23 cellular contexts compared by ENCODE assay signal in the genomic region with DNA sequence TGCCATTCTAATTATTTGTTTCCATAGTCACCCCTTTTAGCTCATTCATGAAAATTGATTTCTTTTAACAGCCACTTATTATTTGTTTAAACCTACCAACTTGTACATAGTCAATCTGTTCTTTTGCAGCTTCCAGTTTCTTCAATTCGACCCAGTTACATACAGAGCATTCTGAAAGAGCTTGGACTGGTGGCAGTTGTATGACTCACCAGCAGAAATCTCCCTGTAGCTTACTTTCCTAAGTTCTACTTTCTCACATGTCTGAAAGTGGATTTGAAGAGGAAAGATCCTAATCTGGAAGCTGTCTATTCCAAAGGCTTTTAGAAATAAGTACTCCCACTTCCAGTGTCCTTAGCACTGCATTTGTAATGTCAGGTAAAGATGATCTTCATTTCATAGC.
DNase-seq lines count a peak whose midpoint lies in the region; ATAC-seq, FAIRE-seq and TF ChIP-seq lines count a peak whose summit lies in the region.
"Had no signal": no experiment of that assay in that cellular context is flagged by ENCODE, and none has a peak within 500 bp of the region (broad histone marks: within the 10 kb centered on the region; RNA-seq: fewer than 3 reads in every experiment).

No MANE protein-coding gene starts in this region.

- no peaks in the 10 kb centered on the region for H3K79me1 ChIP-seq in IMR-90 (ENCODE audit: low read depth in 1 of 2, low read length in 2 of 2)

- dilution Hi-C loops in IMR-90 (cut with HindIII; ENCODE audit: low sequenced_read_pairs, unreplicated experiment): no loop called here

- peak overlapping the region; percentile 55; the same call in 1 of the 2 replicates for H3K4me2 ChIP-seq in IMR-90 (ENCODE audit: low read depth, low read length)

- no CpG with 5 or more reads among the region's 1 CpG for WGBS in IMR-90 (ENCODE audit: extremely low coverage in 2 of 2, insufficient read length in 1 of 2), 2 experiments

- H2AK9ac ChIP-seq in IMR-90 (replicated peaks; ENCODE audit: low read depth, low read length, poor library complexity): no peak overlapping the region

- CTCF ChIA-PET in AG04449 (lab: Yijun Ruan, JAX): interaction anchor here (1.2 kb wide), 1 partner anchor 13 kb away, joined by 3 read pairs; no protein-coding TSS in a partner anchor
- CTCF ChIA-PET in IMR-90 (lab: Yijun Ruan, JAX): interaction anchor here (0.6 to 1.1 kb wide), 2 partner anchors 11 to 107 kb away, joined by 3 to 4 read pairs; no protein-coding TSS in a partner anchor
- CTCF ChIA-PET in HEK293T (lab: Yijun Ruan, JAX): no interaction called here

- POLR2A ChIA-PET in AG04449 (lab: Yijun Ruan, JAX) (no interaction called here), IMR-90 (lab: Charles Lee; ENCODE audit: unreplicated experiment) (no interaction called here), HEK293T (lab: Yijun Ruan, JAX) (no interaction called here)

- in situ Hi-C loops in IMR-90 (cut with MboI; ENCODE audit: low sequenced_read_pairs): no loop called here

- H3K14ac ChIP-seq in IMR-90 (replicated peaks; ENCODE audit: low read depth, low read length): no peak overlapping the region

- H3K4me3 ChIP-seq in AG04449 (ENCODE audit: low read depth, low read length) (no peak overlapping the region), IMR-90 (ENCODE audit: insufficient read depth, low read depth, low read length) (no peak overlapping the region), bronchial epithelial cell (ENCODE audit: low read depth, low read length) (no peak overlapping the region)
- H3K4me3 ChIP-seq: K562, left lung, uterus had no signal

- no peak overlapping the region for H4K8ac ChIP-seq in IMR-90 (ENCODE audit: low read depth in 2 of 2, low read length in 2 of 2)

- H4K91ac ChIP-seq in IMR-90 (ENCODE audit: insufficient read depth, low read depth, low read length): no peak overlapping the region

- H2BK120ac ChIP-seq in IMR-90 (ENCODE audit: low read depth, low read length): no peak overlapping the region

- H2AK5ac ChIP-seq in IMR-90 (ENCODE audit: low read depth, low read length): no peak overlapping the region

- H3K18ac ChIP-seq in IMR-90 (ENCODE audit: low read depth, low read length): no peak overlapping the region

- DNase-seq in AG04449 (ENCODE audit: low read depth, low spot score) (peak; percentile 21), IMR-90 (peak; percentile 72), bronchial epithelial cell (ENCODE audit: low read depth) (peak; percentile 30), hepatic stellate cell (ENCODE audit: low spot score) (peak; percentile 6), NCI-H1092 (lab: John Stamatoyannopoulos, UW) (no peak), HEK293T (ENCODE audit: extremely low spot score) (no peak), activated gamma-delta T cell treated with Interleukin-2 at 50 U/mL for 16 hours (no peak)
- DNase-seq: activated CD8-positive, alpha-beta memory T cell treated with anti-CD3 and anti-CD28 coated beads, Interleukin-2, amount 50 U/mL, for 48 hours; AML-193; erythroblast; left lung; NCI-H2171 treated with DMSO at 0.1 percent for 48 hours; NK-92 treated with Interleukin-12 subunit alpha and Interleukin-12 subunit beta, amount 100 ng/mL, for 24 hours; stimulated activated CD4-positive, alpha-beta T cell treated with anti-CD3 and anti-CD28 coated beads, Interleukin-12 subunit alpha, Interleukin-12 subunit beta, amount 100 ng/mL, for 4 hours; stimulated activated naive CD8-positive, alpha-beta T cell treated with anti-CD3 and anti-CD28 coated beads, Interleukin-15, Interleukin-2, amounts not matched to agents 100 U/mL and 50 U/mL, for 24 hours; T-helper 17 cell; uterus had no signal

- no peak for TF ChIP-seq POLR2A in IMR-90 (IDR thresholded peaks at IDR 0.05; ENCODE audit: low read depth, low read length)

- no peak for FAIRE-seq in bronchial epithelial cell (lab: Jason Lieb, UNC)
- FAIRE-seq: colon, D721Med, GM18507, K562 had no signal

- BruUV-seq in IMR-90 (replicated peaks; lab: Mats Ljungman, UMichigan): no TSS peak

- H3K9ac ChIP-seq in IMR-90 (ENCODE audit: low read depth, low read length): no peak overlapping the region

- H3K23ac ChIP-seq in IMR-90 (ENCODE audit: low read depth, low read length): no peak overlapping the region

- no peak overlapping the region for H2BK5ac ChIP-seq in IMR-90 (ENCODE audit: low read depth, low read length, poor library complexity, severe bottlenecking)

- H3K9me1 ChIP-seq in IMR-90 (ENCODE audit: insufficient read depth, low read length): no peaks in the 10 kb centered on the region

- no peak overlapping the region for H2AFZ ChIP-seq in IMR-90 (replicated peaks; ENCODE audit: low read length, poor library complexity)

- H3K56ac ChIP-seq in IMR-90 (ENCODE audit: extremely low read depth, insufficient read depth, low read length): no peak overlapping the region

- no peak overlapping the region for H2BK20ac ChIP-seq in IMR-90 (ENCODE audit: low read depth, low read length)

- no peaks in the 10 kb centered on the region for H4K20me1 ChIP-seq in IMR-90 (ENCODE audit: insufficient read depth, low read length)

- no peaks in the 10 kb centered on the region for H3K27me3 ChIP-seq in IMR-90 (ENCODE audit: control insufficient read depth, insufficient read depth, low read length)
- H3K27me3 ChIP-seq in bronchial epithelial cell (ENCODE audit: control insufficient read depth, insufficient read depth, low read length): no peaks in the 10 kb centered on the region
- H3K27me3 ChIP-seq: left lung, uterus had no signal

- intact Hi-C loops in IMR-90 (cut with micrococcal nuclease): no loop called here

- H3K9me3 ChIP-seq in IMR-90 (ENCODE audit: control insufficient read depth, insufficient read depth, low read length): 0 out of 2 replicates have a peak, but pooled peaks cover 7% of the 10 kb centered on the region
- H3K9me3 ChIP-seq: uterus had no signal

- H3K27ac ChIP-seq in IMR-90 (ENCODE audit: insufficient read depth, low read length): no peak overlapping the region
- H3K27ac ChIP-seq: left lung, uterus had no signal

- H3K36me3 ChIP-seq in IMR-90 (ENCODE audit: control insufficient read depth, insufficient read depth, low read length) (no peaks in the 10 kb centered on the region), bronchial epithelial cell (ENCODE audit: control insufficient read depth, insufficient read depth, low read length) (no peaks in the 10 kb centered on the region)
- H3K36me3 ChIP-seq: left lung, uterus had no signal

- no peak overlapping the region for H2BK15ac ChIP-seq in IMR-90 (ENCODE audit: low read depth, low read length)

- no peak for TF ChIP-seq RAD21 in IMR-90 (IDR thresholded peaks at IDR 0.05; ENCODE audit: low read length)

- TF ChIP-seq CTCF in AG04449 (IDR thresholded peaks at IDR 0.05; ENCODE audit: insufficient read depth, low read length, missing control alignments) (no peak), IMR-90 (conservative IDR thresholded peaks at IDR 0.05; ENCODE audit: low read depth, low read length) (no peak), bronchial epithelial cell (IDR thresholded peaks at IDR 0.05; ENCODE audit: insufficient read depth, low read length, severe bottlenecking) (no peak)

- H3K4me1 ChIP-seq in IMR-90 (ENCODE audit: control insufficient read depth, insufficient read depth, low read length): no peaks in the 10 kb centered on the region
- H3K4me1 ChIP-seq: left lung, uterus had no signal

- no peak overlapping the region for H3K4ac ChIP-seq in IMR-90 (ENCODE audit: low read depth, low read length)

- peak; percentile 86 for ATAC-seq in IMR-90 (ENCODE audit: low read depth)
- no peak for ATAC-seq in HG02763 (IDR thresholded peaks at IDR 0.05; ENCODE audit: unreplicated experiment)
- ATAC-seq: activated CD4-positive, CD25-positive, alpha-beta regulatory T cell treated with anti-CD3 and anti-CD28 coated beads, Interleukin-2, amount 50 U/mL, for 24 hours; K562; left lung; stimulated activated naive CD8-positive, alpha-beta T cell treated with anti-CD3 and anti-CD28 coated beads, Interleukin-15, Interleukin-2, amounts not matched to agents 100 U/mL and 50 U/mL, for 24 hours; T-helper 17 cell had no signal

- H4K5ac ChIP-seq in IMR-90 (ENCODE audit: low read depth, low read length): no peak overlapping the region

TF ChIP-seq in IMR-90, 13 proteins besides CTCF, POLR2A, EP300 and RAD21:
- 0 out of 2 replicates have a peak, but pooled peaks have one; percentile 7 for TF ChIP-seq FOS (IDR thresholded peaks at IDR 0.05; ENCODE audit: low read depth, low read length)
- no peak for TF ChIP-seq NFE2L2 (IDR thresholded peaks at IDR 0.05; ENCODE audit: low read depth, low read length)
- TF ChIP-seq, protein P1, sequence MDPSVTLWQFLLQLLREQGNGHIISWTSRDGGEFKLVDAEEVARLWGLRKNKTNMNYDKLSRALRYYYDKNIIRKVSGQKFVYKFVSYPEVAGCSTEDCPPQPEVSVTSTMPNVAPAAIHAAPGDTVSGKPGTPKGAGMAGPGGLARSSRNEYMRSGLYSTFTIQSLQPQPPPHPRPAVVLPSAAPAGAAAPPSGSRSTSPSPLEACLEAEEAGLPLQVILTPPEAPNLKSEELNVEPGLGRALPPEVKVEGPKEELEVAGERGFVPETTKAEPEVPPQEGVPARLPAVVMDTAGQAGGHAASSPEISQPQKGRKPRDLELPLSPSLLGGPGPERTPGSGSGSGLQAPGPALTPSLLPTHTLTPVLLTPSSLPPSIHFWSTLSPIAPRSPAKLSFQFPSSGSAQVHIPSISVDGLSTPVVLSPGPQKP (IDR thresholded peaks at IDR 0.05; ENCODE audit: borderline replicate concordance, low read depth, low read length): no peak
- no peak for TF ChIP-seq CEBPB (IDR thresholded peaks at IDR 0.05; ENCODE audit: low read depth, low read length)
- TF ChIP-seq MXI1 (IDR thresholded peaks at IDR 0.05; ENCODE audit: borderline replicate concordance, low read depth, low read length): no peak

TF ChIP-seq in HEK293T, 16 proteins besides CTCF, POLR2A, EP300 and RAD21 (continues in another document):
- no peak for TF ChIP-seq HDGF (IDR thresholded peaks at IDR 0.05; ENCODE audit: borderline replicate concordance)
- TF ChIP-seq ARNT (IDR thresholded peaks at IDR 0.05): no peak
- TF ChIP-seq LEF1 (IDR thresholded peaks at IDR 0.05; ENCODE audit: borderline replicate concordance): no peak
- no peak for TF ChIP-seq SUZ12 (IDR thresholded peaks at IDR 0.05)
- no peak for TF ChIP-seq FOXK2 (IDR thresholded peaks at IDR 0.05)
- no peak for TF ChIP-seq SP1 (IDR thresholded peaks at IDR 0.05)
- no peak for TF ChIP-seq NFRKB (IDR thresholded peaks at IDR 0.05)
- TF ChIP-seq FOXM1 (IDR thresholded peaks at IDR 0.05; ENCODE audit: borderline replicate concordance): no peak
- no peak for TF ChIP-seq ELF4 (IDR thresholded peaks at IDR 0.05)
- TF ChIP-seq CTBP1 (IDR thresholded peaks at IDR 0.05; ENCODE audit: borderline replicate concordance): no peak

Comparison
In these comparisons a context has a peak if more than half of its experiments do, and no peak if none do; other contexts are left out.
1. DNase-seq: peak in AG04449 (single experiment), IMR-90 (single experiment), bronchial epithelial cell (single experiment) and hepatic stellate cell (single experiment); none in NCI-H1092 (single experiment), HEK293T (single experiment) and activated gamma-delta T cell treated with Interleukin-2 at 50 U/mL for 16 hours (single experiment).